In the genomic region with DNA sequence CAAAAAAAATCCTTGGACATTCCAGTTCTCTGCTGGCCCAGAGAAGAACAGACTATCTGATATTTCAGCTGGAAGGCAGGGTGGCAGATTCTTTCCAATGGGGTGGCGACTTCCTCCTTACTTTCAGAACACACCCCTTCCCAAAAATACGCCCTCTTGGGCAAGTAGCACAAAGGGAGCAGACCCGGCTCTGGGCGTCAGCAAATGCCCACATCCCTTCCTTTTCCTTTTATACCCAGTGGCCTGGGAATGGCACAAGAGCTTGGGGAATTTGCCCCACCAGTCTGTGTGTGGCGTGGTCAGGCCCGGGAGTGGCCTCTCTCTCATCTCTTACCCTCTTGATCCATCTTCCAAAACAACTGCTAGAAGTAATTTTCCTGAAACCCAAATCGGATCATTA, we compare ENCODE assay signal across 1 cellular context.
TF ChIP-seq lines count a peak whose summit lies in the region.

No MANE protein-coding gene starts in this region.

TF ChIP-seq in SK-N-SH, 30 proteins besides CTCF, POLR2A, EP300 and RAD21 (continued from another document):
- TF ChIP-seq ZBTB33 (IDR thresholded peaks at IDR 0.05; ENCODE audit: borderline replicate concordance, low read depth) (no peak), TEAD4 (IDR thresholded peaks at IDR 0.05; ENCODE audit: borderline replicate concordance, insufficient read depth) (no peak), REST (IDR thresholded peaks at IDR 0.05; ENCODE audit: low read depth, low read length) (no peak)
- TF ChIP-seq, protein P1, sequence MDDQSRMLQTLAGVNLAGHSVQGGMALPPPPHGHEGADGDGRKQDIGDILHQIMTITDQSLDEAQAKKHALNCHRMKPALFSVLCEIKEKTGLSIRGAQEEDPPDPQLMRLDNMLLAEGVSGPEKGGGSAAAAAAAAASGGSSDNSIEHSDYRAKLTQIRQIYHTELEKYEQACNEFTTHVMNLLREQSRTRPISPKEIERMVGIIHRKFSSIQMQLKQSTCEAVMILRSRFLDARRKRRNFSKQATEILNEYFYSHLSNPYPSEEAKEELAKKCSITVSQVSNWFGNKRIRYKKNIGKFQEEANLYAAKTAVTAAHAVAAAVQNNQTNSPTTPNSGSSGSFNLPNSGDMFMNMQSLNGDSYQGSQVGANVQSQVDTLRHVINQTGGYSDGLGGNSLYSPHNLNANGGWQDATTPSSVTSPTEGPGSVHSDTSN (IDR thresholded peaks at IDR 0.05): no peak
